In the genomic region with DNA sequence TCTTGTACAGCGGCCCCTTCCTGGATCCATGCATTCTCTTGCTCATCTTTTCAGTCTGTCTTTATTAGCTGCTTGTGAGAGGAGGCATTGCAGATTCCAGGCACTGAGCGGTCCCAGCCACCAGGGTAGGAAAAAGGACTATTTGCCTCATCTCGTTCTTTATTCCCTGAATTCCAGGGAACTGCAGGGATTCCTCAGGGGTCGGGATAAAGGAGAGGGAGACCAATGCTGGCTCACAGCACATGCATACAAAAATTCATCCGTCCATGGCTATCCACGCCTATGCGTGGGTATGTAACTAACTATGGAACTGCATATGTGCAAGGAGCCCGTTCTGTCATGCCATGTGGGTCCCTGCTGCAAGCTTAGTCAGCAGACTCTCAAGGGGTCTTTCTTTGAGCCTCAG, we compare ENCODE assay signal across 10 cellular contexts. TPM values are rescaled to one million over a fixed set of nuclear protein-coding genes. Genes with fewer than 3 reads are reported as not detected.
DNase-seq lines count a peak whose midpoint lies in the region; ATAC-seq and TF ChIP-seq lines count a peak whose summit lies in the region.
"Had no signal": no experiment of that assay in that cellular context is flagged by ENCODE, and none has a peak within 500 bp of the region (broad histone marks: within the 10 kb centered on the region; RNA-seq: fewer than 3 reads in every experiment).

No MANE protein-coding gene starts in this region.

- H3K27me3 Mint-ChIP-seq in CD8-positive, alpha-beta T cell (ENCODE audit: low read depth): peaks cover 47% of the 10 kb centered on the region
- peaks cover 27 to 47% of the 10 kb centered on the region in 2 donors for H3K27me3 Mint-ChIP-seq in natural killer cell treated with Interleukin-12 subunit alpha and Interleukin-12 subunit beta and Interleukin-15 and Interleukin-18, amount 100 ng/mL, for 72 hours

- TF ChIP-seq CTCF in CD8-positive, alpha-beta T cell (IDR thresholded peaks at IDR 0.05): no peak
- no peak for TF ChIP-seq CTCF in coronary artery (IDR thresholded peaks at IDR 0.05)
- no peak for TF ChIP-seq CTCF in esophagus squamous epithelium (IDR thresholded peaks at IDR 0.05)

- H3K4me3 ChIP-seq in CD8-positive, alpha-beta T cell (ENCODE audit: low read depth, low read length): no peak overlapping the region
- peak overlapping the region; percentile 73 for H3K4me3 ChIP-seq in coronary artery
- peak overlapping the region in 1 of 4 donors; percentile 63 for H3K4me3 ChIP-seq in esophagus squamous epithelium

- H3K36me3 ChIP-seq in CD8-positive, alpha-beta T cell (ENCODE audit: insufficient read depth, low read length): no peaks in the 10 kb centered on the region
- no peaks in the 10 kb centered on the region for H3K36me3 ChIP-seq in esophagus squamous epithelium
- H3K36me3 ChIP-seq: pancreas had no signal

- no peak overlapping the region for H3K27ac ChIP-seq in CD8-positive, alpha-beta T cell (ENCODE audit: low read depth, low read length)
- H3K27ac ChIP-seq in coronary artery: no peak overlapping the region
- no peak overlapping the region for H3K27ac ChIP-seq in esophagus squamous epithelium
- H3K27ac ChIP-seq: pancreas had no signal

- intact Hi-C loops in CD8-positive, alpha-beta T cell (cut with DNase I, micrococcal nuclease): loop anchor here in 1 of 2 experiments (10.0 kb wide), 1 partner anchor 211 kb away; no protein-coding TSS in a partner anchor
- intact Hi-C loops in esophagus squamous epithelium (cut with DNase I): no loop called here

- no peaks in the 10 kb centered on the region for H3K4me1 ChIP-seq in CD8-positive, alpha-beta T cell (ENCODE audit: insufficient read depth, low read length)
- peaks cover 0 to 17% (median 10%) of the 10 kb centered on the region in 3 donors for H3K4me1 ChIP-seq in esophagus squamous epithelium
- H3K4me1 ChIP-seq: pancreas had no signal

- POLR2A ChIA-PET in CD8-positive, alpha-beta T cell (lab: Charles Lee): interaction anchor here (0.7 to 1.4 kb wide), 2 partner anchors 13 to 143 kb away, joined by 3 read pairs; no protein-coding TSS in a partner anchor
- POLR2A ChIA-PET in HEK293T (lab: Yijun Ruan, JAX): no interaction called here

- ATAC-seq in CD8-positive, alpha-beta T cell: no peak
- ATAC-seq in natural killer cell treated with Interleukin-12 subunit alpha and Interleukin-12 subunit beta and Interleukin-15 and Interleukin-18, amount 100 ng/mL, for 72 hours: no peak
- no peak for ATAC-seq in HG03139 (IDR thresholded peaks at IDR 0.05; ENCODE audit: unreplicated experiment)
- no peak for ATAC-seq in HG02798 (IDR thresholded peaks at IDR 0.05; ENCODE audit: poor library complexity, unreplicated experiment)

- H3K27ac Mint-ChIP-seq in CD8-positive, alpha-beta T cell: no peak overlapping the region
- no peak overlapping the region for H3K27ac Mint-ChIP-seq in natural killer cell treated with Interleukin-12 subunit alpha and Interleukin-12 subunit beta and Interleukin-15 and Interleukin-18, amount 100 ng/mL, for 72 hours

- H3K36me3 Mint-ChIP-seq in CD8-positive, alpha-beta T cell: no peaks in the 10 kb centered on the region
- H3K36me3 Mint-ChIP-seq in natural killer cell treated with Interleukin-12 subunit alpha and Interleukin-12 subunit beta and Interleukin-15 and Interleukin-18, amount 100 ng/mL, for 72 hours: no peaks in the 10 kb centered on the region

- 21 to 33% methylated on average over 8 of the region's 8 CpGs for WGBS in esophagus squamous epithelium, 2 donors

- H3K9me3 ChIP-seq in CD8-positive, alpha-beta T cell (ENCODE audit: low read length): no peaks in the 10 kb centered on the region
- no peaks in the 10 kb centered on the region for H3K9me3 ChIP-seq in esophagus squamous epithelium
- H3K9me3 ChIP-seq: pancreas had no signal

- DNase-seq in CD8-positive, alpha-beta T cell: no peak
- DNase-seq in HEK293T (ENCODE audit: extremely low spot score) (peak; percentile 15), coronary artery (ENCODE audit: low spot score) (no peak), OCI-M1 (lab: John Stamatoyannopoulos, UW) (no peak), esophagus squamous epithelium (lab: John Stamatoyannopoulos, UW) (no peak)
- no peak for DNase-seq in natural killer cell treated with Interleukin-12 subunit alpha and Interleukin-12 subunit beta and Interleukin-15 and Interleukin-18, amount 100 ng/mL, for 72 hours (ENCODE audit: low spot score)
- DNase-seq: GOT3 had no signal

- CTCF ChIA-PET in CD8-positive, alpha-beta T cell (lab: Charles Lee): no interaction called here
- CTCF ChIA-PET in HEK293T (lab: Yijun Ruan, JAX): interaction anchor here (0.8 kb wide), 1 partner anchor 43 kb away, joined by 3 read pairs; no protein-coding TSS in a partner anchor

- H3K27me3 ChIP-seq in CD8-positive, alpha-beta T cell (ENCODE audit: insufficient read depth, low read length): peaks cover 15% of the 10 kb centered on the region
- peaks cover 15 to 64% (median 19%) of the 10 kb centered on the region in 4 donors for H3K27me3 ChIP-seq in esophagus squamous epithelium

- H3K4me1 Mint-ChIP-seq in CD8-positive, alpha-beta T cell (ENCODE audit: low read depth): peaks cover 8% of the 10 kb centered on the region
- no peaks in the 10 kb centered on the region for H3K4me1 Mint-ChIP-seq in natural killer cell treated with Interleukin-12 subunit alpha and Interleukin-12 subunit beta and Interleukin-15 and Interleukin-18, amount 100 ng/mL, for 72 hours (ENCODE audit: low read depth in 2 of 2)

- no peak for TF ChIP-seq POLR2A in esophagus squamous epithelium (IDR thresholded peaks at IDR 0.05)

- no peaks in the 10 kb centered on the region for H3K9me3 Mint-ChIP-seq in CD8-positive, alpha-beta T cell
- no peaks in the 10 kb centered on the region for H3K9me3 Mint-ChIP-seq in natural killer cell treated with Interleukin-12 subunit alpha and Interleukin-12 subunit beta and Interleukin-15 and Interleukin-18, amount 100 ng/mL, for 72 hours

- peak overlapping the region; percentile 63 for H3K4me3 Mint-ChIP-seq in CD8-positive, alpha-beta T cell
- peak overlapping the region; percentile 50 for H3K4me3 Mint-ChIP-seq in natural killer cell treated with Interleukin-12 subunit alpha and Interleukin-12 subunit beta and Interleukin-15 and Interleukin-18, amount 100 ng/mL, for 72 hours

TF ChIP-seq in HEK293T, 16 proteins besides CTCF, POLR2A, EP300 and RAD21:
- TF ChIP-seq ARNT (IDR thresholded peaks at IDR 0.05): no peak
- TF ChIP-seq, protein P1, sequence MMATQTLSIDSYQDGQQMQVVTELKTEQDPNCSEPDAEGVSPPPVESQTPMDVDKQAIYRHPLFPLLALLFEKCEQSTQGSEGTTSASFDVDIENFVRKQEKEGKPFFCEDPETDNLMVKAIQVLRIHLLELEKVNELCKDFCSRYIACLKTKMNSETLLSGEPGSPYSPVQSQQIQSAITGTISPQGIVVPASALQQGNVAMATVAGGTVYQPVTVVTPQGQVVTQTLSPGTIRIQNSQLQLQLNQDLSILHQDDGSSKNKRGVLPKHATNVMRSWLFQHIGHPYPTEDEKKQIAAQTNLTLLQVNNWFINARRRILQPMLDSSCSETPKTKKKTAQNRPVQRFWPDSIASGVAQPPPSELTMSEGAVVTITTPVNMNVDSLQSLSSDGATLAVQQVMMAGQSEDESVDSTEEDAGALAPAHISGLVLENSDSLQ (IDR thresholded peaks at IDR 0.05): no peak

RNA-seq across cellular contexts. Expression of a gene that starts 0.9 kb away (rescaled TPM):
- total RNA-seq in CD8-positive, alpha-beta T cell: not detected
- not detected for total RNA-seq in natural killer cell treated with Interleukin-12 subunit alpha and Interleukin-12 subunit beta and Interleukin-15 and Interleukin-18, amount 100 ng/mL, for 72 hours
- total RNA-seq in esophagus squamous epithelium: not detected
